In genomic region chr2:64769392-64770044, GRCh38 we compare ENCODE assay signal across 14 cellular contexts.
A peak's percentile ranks its signal among the peaks of the same experiment; 100 is the strongest.
DNase-seq lines count a peak whose midpoint lies in the region; ATAC-seq and TF ChIP-seq lines count a peak whose summit lies in the region.
"Had no signal": no experiment of that assay in that cellular context is flagged by ENCODE, and none has a peak within 500 bp of the region (broad histone marks: within the 10 kb centered on the region; RNA-seq: fewer than 3 reads in every experiment).

No MANE protein-coding gene starts in this region.

- peaks cover 14% of the 10 kb centered on the region for H3F3A ChIP-seq in PC-9 (ENCODE audit: insufficient read depth, low read depth)

- H3K36me3 Mint-ChIP-seq in activated CD4-positive, alpha-beta T cell treated with anti-CD3 and anti-CD28 coated beads, Interleukin-2, amount 10 ng/mL, durations not matched to agents 24 days and 14 days (ENCODE audit: low read depth) = no peaks in the 10 kb centered on the region
- no peaks in the 10 kb centered on the region for H3K36me3 Mint-ChIP-seq in stimulated activated effector memory CD8-positive, alpha-beta T cell treated with anti-CD3 and anti-CD28 coated beads, Interleukin-12 subunit alpha, Interleukin-12 subunit beta, amount 100 ng/mL, for 72 hours

- H3K4me1 Mint-ChIP-seq in activated CD4-positive, alpha-beta T cell treated with anti-CD3 and anti-CD28 coated beads, Interleukin-2, amount 10 ng/mL, durations not matched to agents 24 days and 14 days = peaks cover 36% of the 10 kb centered on the region
- H3K4me1 Mint-ChIP-seq in stimulated activated effector memory CD8-positive, alpha-beta T cell treated with anti-CD3 and anti-CD28 coated beads, Interleukin-12 subunit alpha, Interleukin-12 subunit beta, amount 100 ng/mL, for 72 hours = peaks cover 17% of the 10 kb centered on the region

- H3K27me3 ChIP-seq in PC-9 (ENCODE audit: insufficient read depth, low read depth) (no peaks in the 10 kb centered on the region), hepatocyte (no peaks in the 10 kb centered on the region), ascending aorta (no peaks in the 10 kb centered on the region)

- intact Hi-C loops in activated CD4-positive, alpha-beta T cell treated with anti-CD3 and anti-CD28 coated beads, Interleukin-2, amount 10 ng/mL, durations not matched to agents 24 days and 14 days (cut with micrococcal nuclease) = loop anchor here (5.0 kb wide), 1 partner anchor 247 kb away; the partner anchor contains the start of gene AFTPH
- intact Hi-C loops in PC-9 (cut with micrococcal nuclease; ENCODE audit: unreplicated experiment) (loop anchor here (2.0 to 10.0 kb wide), 3 partner anchors 38 to 245 kb away; partner anchors contain the start of gene AFTPH), ascending aorta (cut with DNase I) (loop anchor here (5.0 kb wide), 1 partner anchor 177 kb away; no protein-coding TSS in a partner anchor)

- H4K20me1 ChIP-seq in PC-9 (ENCODE audit: insufficient read depth) (no peaks in the 10 kb centered on the region), hepatocyte (ENCODE audit: insufficient read depth, poor library complexity, severe bottlenecking) (no peaks in the 10 kb centered on the region)

- no peak overlapping the region for H3K27ac Mint-ChIP-seq in activated CD4-positive, alpha-beta T cell treated with anti-CD3 and anti-CD28 coated beads, Interleukin-2, amount 10 ng/mL, durations not matched to agents 24 days and 14 days
- no peak overlapping the region for H3K27ac Mint-ChIP-seq in stimulated activated effector memory CD8-positive, alpha-beta T cell treated with anti-CD3 and anti-CD28 coated beads, Interleukin-12 subunit alpha, Interleukin-12 subunit beta, amount 100 ng/mL, for 72 hours
- H3K27ac Mint-ChIP-seq: GM23338 had no signal

- H3K9me3 Mint-ChIP-seq in activated CD4-positive, alpha-beta T cell treated with anti-CD3 and anti-CD28 coated beads, Interleukin-2, amount 10 ng/mL, durations not matched to agents 24 days and 14 days = no peaks in the 10 kb centered on the region
- no peaks in the 10 kb centered on the region for H3K9me3 Mint-ChIP-seq in stimulated activated effector memory CD8-positive, alpha-beta T cell treated with anti-CD3 and anti-CD28 coated beads, Interleukin-12 subunit alpha, Interleukin-12 subunit beta, amount 100 ng/mL, for 72 hours
- H3K9me3 Mint-ChIP-seq: GM23338 had no signal

- WGBS in hepatocyte (ENCODE audit: low lambda C conversion rate, missing lambda C conversion rate) = 56% methylated on average over 6 of the region's 6 CpGs

- CTCF ChIA-PET in PC-9 (lab: Charles Lee) = interaction anchor here (0.7 to 1.2 kb wide), 2 partner anchors 15 to 123 kb away, joined by 5 to 20 read pairs; no protein-coding TSS in a partner anchor

- H3K9me3 ChIP-seq in PC-9 (ENCODE audit: insufficient read depth, low read depth) = no peaks in the 10 kb centered on the region
- no peaks in the 10 kb centered on the region for H3K9me3 ChIP-seq in hepatocyte (ENCODE audit: low read depth)
- no peaks in the 10 kb centered on the region for H3K9me3 ChIP-seq in ascending aorta

- DNase-seq in activated CD4-positive, alpha-beta T cell treated with anti-CD3 and anti-CD28 coated beads, Interleukin-2, amount 10 ng/mL, durations not matched to agents 24 days and 14 days = no peak
- DNase-seq in activated CD4-positive, alpha-beta T cell treated with anti-CD3 and anti-CD28 coated beads for 48 hours = no peak
- DNase-seq in PC-9 (peak in 1 of 2 experiments; percentile 29), hepatocyte (ENCODE audit: low spot score) (peak; percentile 40), epidermal melanocyte (ENCODE audit: insufficient read length, low spot score) (no peak), ascending aorta (ENCODE audit: low spot score in 2 of 2) (no peak), GM10266 (ENCODE audit: extremely low spot score) (no peak)
- DNase-seq in stimulated activated effector memory CD8-positive, alpha-beta T cell treated with anti-CD3 and anti-CD28 coated beads, Interleukin-12 subunit alpha, Interleukin-12 subunit beta, amount 100 ng/mL, for 72 hours (ENCODE audit: low spot score in 2 of 2) = no peak
- DNase-seq: left cardiac atrium; NCI-H446 treated with DMSO at 0.1 percent for 48 hours; stimulated activated CD4-positive, alpha-beta T cell treated with anti-CD3 and anti-CD28 coated beads, Interleukin-4, amount 100 ng/mL, for 1 hour had no signal

- TF ChIP-seq CTCF in PC-9 (conservative IDR thresholded peaks at IDR 0.05) (no peak), hepatocyte (IDR thresholded peaks at IDR 0.05; ENCODE audit: poor library complexity) (no peak), ascending aorta (IDR thresholded peaks at IDR 0.05) (no peak), GM10266 (IDR thresholded peaks at IDR 0.05; ENCODE audit: control insufficient read depth, insufficient read depth, low read depth, missing control alignments) (no peak)

- H3K4me2 ChIP-seq in PC-9 (peak overlapping the region; percentile 13), hepatocyte (peak overlapping the region; percentile 76)

- ATAC-seq in stimulated activated effector memory CD8-positive, alpha-beta T cell treated with anti-CD3 and anti-CD28 coated beads, Interleukin-12 subunit alpha, Interleukin-12 subunit beta, amount 100 ng/mL, for 72 hours = no peak
- ATAC-seq: GM23338, HepG2, left cardiac atrium had no signal

- H2AFZ ChIP-seq in PC-9 (no peak overlapping the region), hepatocyte (no peak overlapping the region)
- H2AFZ ChIP-seq: GM23338 had no signal

- POLR2A ChIA-PET in PC-9 (lab: Charles Lee; ENCODE audit: unreplicated experiment) = interaction anchor here (0.6 to 0.7 kb wide), 2 partner anchors 19 to 162 kb away, joined by 5 to 6 read pairs; no protein-coding TSS in a partner anchor

- no peak overlapping the region for H3K4me3 ChIP-seq in PC-9
- H3K4me3 ChIP-seq in hepatocyte = no peak overlapping the region
- no peak overlapping the region for H3K4me3 ChIP-seq in ascending aorta
- H3K4me3 ChIP-seq: coronary artery had no signal

- H3K4me1 ChIP-seq in PC-9 (replicated peaks; ENCODE audit: insufficient read depth) (peaks cover 45% of the 10 kb centered on the region), hepatocyte (ENCODE audit: insufficient read depth) (peaks cover 30% of the 10 kb centered on the region), ascending aorta (peaks cover 0 to 2% of the 10 kb centered on the region in 2 donors)

- no peak overlapping the region for H3K27ac ChIP-seq in PC-9
- H3K27ac ChIP-seq in hepatocyte = peak overlapping the region; percentile 98
- H3K27ac ChIP-seq in ascending aorta = no peak overlapping the region

- BruUV-seq in PC-9 (replicated peaks; lab: Mats Ljungman, UMichigan) = no TSS peak

- H3K79me2 ChIP-seq in PC-9 (ENCODE audit: low read depth) (no peaks in the 10 kb centered on the region), hepatocyte (no peaks in the 10 kb centered on the region)

- peaks cover 2% of the 10 kb centered on the region for H3K27me3 Mint-ChIP-seq in activated CD4-positive, alpha-beta T cell treated with anti-CD3 and anti-CD28 coated beads, Interleukin-2, amount 10 ng/mL, durations not matched to agents 24 days and 14 days

- no peaks in the 10 kb centered on the region for H3K9me2 ChIP-seq in PC-9 (ENCODE audit: insufficient read depth)
- no peaks in the 10 kb centered on the region for H3K9me2 ChIP-seq in hepatocyte (replicated peaks; ENCODE audit: insufficient read depth)

- H3K36me3 ChIP-seq in PC-9 (ENCODE audit: low read depth) (no peaks in the 10 kb centered on the region), hepatocyte (replicated peaks; ENCODE audit: insufficient read depth, low read depth) (no peaks in the 10 kb centered on the region), ascending aorta (no peaks in the 10 kb centered on the region)

- peak overlapping the region; percentile 31 for H3K4me3 Mint-ChIP-seq in activated CD4-positive, alpha-beta T cell treated with anti-CD3 and anti-CD28 coated beads, Interleukin-2, amount 10 ng/mL, durations not matched to agents 24 days and 14 days
- peak overlapping the region; percentile 74 for H3K4me3 Mint-ChIP-seq in stimulated activated effector memory CD8-positive, alpha-beta T cell treated with anti-CD3 and anti-CD28 coated beads, Interleukin-12 subunit alpha, Interleukin-12 subunit beta, amount 100 ng/mL, for 72 hours
